Comparison of ENCODE assay signal across 8 cellular contexts in genomic region chr2:127857494-127857818, GRCh38. TPM values are rescaled to one million over a fixed set of nuclear protein-coding genes. Genes with fewer than 3 reads are reported as not detected.
DNase-seq lines count a peak whose midpoint lies in the region; ATAC-seq and TF ChIP-seq lines count a peak whose summit lies in the region.

No MANE protein-coding gene starts in this region.

- peaks cover 23 to 74% (median 55%) of the 10 kb centered on the region in 6 donors for H3K4me1 ChIP-seq in spleen

- peak; percentile 4 for ATAC-seq in GM18873 (IDR thresholded peaks at IDR 0.05; ENCODE audit: low FRiP score, unreplicated experiment)
- no peak for ATAC-seq in HG03469 (IDR thresholded peaks at IDR 0.05; ENCODE audit: unreplicated experiment)

- no peak for TF ChIP-seq POLR2A in spleen (IDR thresholded peaks at IDR 0.05)

- no peaks in the 10 kb centered on the region for H3K27me3 ChIP-seq in spleen (replicated peaks in 1 of 7)

- peak overlapping the region; percentile 82 to 93 (median 88) for H3K27ac ChIP-seq in spleen

- WGBS in spleen, 5 donors, result 0 to 1% (median 1%) methylated on average over 16 of the region's 16 CpGs

- H3K36me3 ChIP-seq in spleen, result peaks cover 0 to 16% (median 7%) of the 10 kb centered on the region in 6 donors

- H3K4me3 Mint-ChIP-seq in activated naive CD8-positive, alpha-beta T cell, result peak overlapping the region; percentile 99

- no peaks in the 10 kb centered on the region for H3K9me3 Mint-ChIP-seq in activated naive CD8-positive, alpha-beta T cell (ENCODE audit: low read depth)

- TF ChIP-seq CTCF in spleen (IDR thresholded peaks at IDR 0.05 in 8 of 11, conservative IDR thresholded peaks at IDR 0.05 in 3 of 11), result no peak

- DNase-seq in AG20443 (ENCODE audit: low spot score), result peak; percentile 24
- DNase-seq in NCI-H1694 treated with DMSO at 0.1 percent for 48 hours (lab: John Stamatoyannopoulos, UW), result peak; percentile 3
- DNase-seq in spleen, result no peak
- no peak for DNase-seq in NCI-H128 (lab: John Stamatoyannopoulos, UW; ENCODE audit: unreplicated experiment)

- H3K4me3 ChIP-seq in iPS-11a (ENCODE audit: low read depth, low read length) (peak overlapping the region; percentile 95), spleen (peak overlapping the region; percentile 71 to 91 (median 82))

- peaks cover 49% of the 10 kb centered on the region for H3K4me1 Mint-ChIP-seq in activated naive CD8-positive, alpha-beta T cell (ENCODE audit: low read depth)

- H3K27ac Mint-ChIP-seq in activated naive CD8-positive, alpha-beta T cell, result peak overlapping the region; percentile 89

- intact Hi-C loops in spleen (cut with DNase I; ENCODE audit: low total_unique reads), result no loop called here

- H3K9me3 ChIP-seq in spleen, result no peaks in the 10 kb centered on the region

- H3K27me3 Mint-ChIP-seq in activated naive CD8-positive, alpha-beta T cell, result no peaks in the 10 kb centered on the region

- peaks cover 6% of the 10 kb centered on the region for H3K36me3 Mint-ChIP-seq in activated naive CD8-positive, alpha-beta T cell

RNA-seq across cellular contexts. Expression of gene POLR2D, which starts 0.5 kb away (rescaled TPM):
- 10 to 100 TPM; 16.1 to 29.8 (median 25.6) TPM for total RNA-seq in spleen
- 10 to 100 TPM; 11.4 to 16.0 (median 13.4) TPM for polyA plus RNA-seq in spleen

RNA-seq across cellular contexts. Expression of gene AMMECR1L, which starts 28.3 kb away (rescaled TPM):
- 10 to 100 TPM; 12.9 to 17.2 (median 15.0) TPM for total RNA-seq in spleen
- 1 to 10 TPM; 4.8 to 8.3 (median 7.7) TPM for polyA plus RNA-seq in spleen

RNA-seq across cellular contexts. Expression of gene WDR33, which starts 46.5 kb away (rescaled TPM):
- 10 to 100 TPM; 56.6 to 85.3 (median 64.1) TPM for total RNA-seq in spleen
- 10 to 100 TPM; 15.4 to 18.4 (median 17.5) TPM for polyA plus RNA-seq in spleen

Comparison
In these comparisons a context has a peak if more than half of its experiments do, and no peak if none do; other contexts are left out.
1. DNase-seq: peak in AG20443 (single experiment) and NCI-H1694 treated with DMSO at 0.1 percent for 48 hours (single experiment); none in spleen (single experiment) and NCI-H128 (single experiment).